Comparison of ENCODE assay signal across 8 cellular contexts in genomic region chr17:78176548-78177025, GRCh38. TPM values are rescaled to one million over a fixed set of nuclear protein-coding genes. Genes with fewer than 3 reads are reported as not detected.
DNase-seq lines count a peak whose midpoint lies in the region; ATAC-seq and TF ChIP-seq lines count a peak whose summit lies in the region.

No MANE protein-coding gene starts in this region.

- H3K4me3 ChIP-seq in neural progenitor cell (no peak overlapping the region), suprapubic skin (no peak overlapping the region)

- H3K27me3 ChIP-seq in neural progenitor cell, result no peaks in the 10 kb centered on the region
- H3K27me3 ChIP-seq in suprapubic skin, result no peaks in the 10 kb centered on the region

- no peaks in the 10 kb centered on the region for H3K4me1 ChIP-seq in neural progenitor cell
- H3K4me1 ChIP-seq in suprapubic skin, result peaks cover 55% of the 10 kb centered on the region

- H3K36me3 ChIP-seq in neural progenitor cell (peaks cover 3% of the 10 kb centered on the region), suprapubic skin (peaks cover 8% of the 10 kb centered on the region)

- peak; percentile 54 for ATAC-seq in esophagus mucosa

- peaks cover 16% of the 10 kb centered on the region for H3K4me1 Mint-ChIP-seq in neural progenitor cell

- DNase-seq in NCI-H1417 (lab: John Stamatoyannopoulos, UW), result peak in 2 of 3 experiments; percentile 9 to 10
- DNase-seq in NCI-H1417 treated with DMSO at 0.1 percent for 48 hours (lab: John Stamatoyannopoulos, UW), result no peak
- DNase-seq in NCI-H69 (lab: John Stamatoyannopoulos, UW), result peak; percentile 70
- DNase-seq in activated T-cell treated with anti-CD3 and anti-CD28 coated beads for 1 hour (ENCODE audit: low read depth), result peak; percentile 70
- DNase-seq in neural progenitor cell (ENCODE audit: low spot score), result peak; percentile 79
- peak in 1 of 2 donors; percentile 78 for DNase-seq in suprapubic skin (ENCODE audit: low spot score in 2 of 2)
- no peak for DNase-seq in NCI-H2107 (lab: John Stamatoyannopoulos, UW)

- H3K9me3 Mint-ChIP-seq in neural progenitor cell, result no peaks in the 10 kb centered on the region

- H3K36me3 Mint-ChIP-seq in neural progenitor cell, result peaks cover 32% of the 10 kb centered on the region

- WGBS in suprapubic skin, result 15% methylated on average over 12 of the region's 14 CpGs

- no peak for TF ChIP-seq EP300 in suprapubic skin (IDR thresholded peaks at IDR 0.05)

- no peak overlapping the region for H2AFZ ChIP-seq in neural progenitor cell (replicated peaks)

- peaks cover 7% of the 10 kb centered on the region for H3K79me2 ChIP-seq in neural progenitor cell (ENCODE audit: low read depth)

- peaks cover 10% of the 10 kb centered on the region for H3K27me3 Mint-ChIP-seq in neural progenitor cell (ENCODE audit: insufficient read depth, low read depth)

- H3F3A ChIP-seq in neural progenitor cell (ENCODE audit: low read depth), result peaks cover 47% of the 10 kb centered on the region

- H3K4me3 Mint-ChIP-seq in neural progenitor cell, result no peak overlapping the region

- peaks cover 22% of the 10 kb centered on the region for H4K20me1 ChIP-seq in neural progenitor cell (ENCODE audit: low read depth)

- no peak overlapping the region for H3K9ac ChIP-seq in neural progenitor cell

- no peak overlapping the region for H3K27ac Mint-ChIP-seq in neural progenitor cell

- H3K27ac ChIP-seq in neural progenitor cell, result peak overlapping the region; percentile 31
- H3K27ac ChIP-seq in suprapubic skin, result no peak overlapping the region

- H3K4me2 ChIP-seq in neural progenitor cell, result no peak overlapping the region

- TF ChIP-seq CTCF in neural progenitor cell (IDR thresholded peaks at IDR 0.05), result peak; percentile 96
- TF ChIP-seq CTCF in suprapubic skin (IDR thresholded peaks at IDR 0.05), result peak; percentile 63 to 95

- no peaks in the 10 kb centered on the region for H3K9me3 ChIP-seq in neural progenitor cell (ENCODE audit: low read depth)
- H3K9me3 ChIP-seq in suprapubic skin, result no peaks in the 10 kb centered on the region

- no peak for TF ChIP-seq POLR2A in suprapubic skin (IDR thresholded peaks at IDR 0.05)

RNA-seq across cellular contexts. Expression of gene SYNGR2, which starts 8.2 kb away (rescaled TPM):
- 73.0 TPM for total RNA-seq in esophagus mucosa
- total RNA-seq in neural progenitor cell (ENCODE audit: low replicate concordance), result 6.2 and 19.8 TPM in 2 replicates
- total RNA-seq in suprapubic skin, result 100 to 1,000 TPM; 127 to 139 (median 133) TPM

RNA-seq across cellular contexts. Expression of gene TK1, which starts 10.3 kb away (rescaled TPM):
- total RNA-seq in esophagus mucosa (33.3 TPM), neural progenitor cell (ENCODE audit: low replicate concordance) (27.3 and 61.7 TPM in 2 replicates), suprapubic skin (1 to 10 TPM; 1.0 to 9.1 (median 7.0) TPM)

RNA-seq across cellular contexts. Expression of gene AFMID, which starts 10.6 kb away (rescaled TPM):
- total RNA-seq in esophagus mucosa (19.2 TPM), neural progenitor cell (ENCODE audit: low replicate concordance) (76.8 and 78.4 TPM in 2 replicates), suprapubic skin (10 to 100 TPM; 43.9 to 78.3 (median 66.1) TPM)

RNA-seq across cellular contexts. Expression of gene C17orf99, which starts 30.4 kb away (rescaled TPM):
- 0.44 TPM for total RNA-seq in esophagus mucosa
- total RNA-seq in neural progenitor cell (ENCODE audit: low replicate concordance), result not detected in 2 replicates
- total RNA-seq in suprapubic skin, result 1 to 10 TPM in 3 of 4 donors, not detected in 1; 1.4 to 2.7 (median 2.1) TPM

RNA-seq across cellular contexts. Expression of gene BIRC5, which starts 37.5 kb away (rescaled TPM):
- total RNA-seq in esophagus mucosa (28.5 TPM), neural progenitor cell (ENCODE audit: low replicate concordance) (144 and 169 TPM in 2 replicates), suprapubic skin (1 to 10 TPM; 3.7 to 9.6 (median 5.5) TPM)

Comparison
In these comparisons a context has a peak if more than half of its experiments do, and no peak if none do; other contexts are left out.
1. DNase-seq: peak in NCI-H1417 (2 of 3), NCI-H69 (single experiment), activated T-cell treated with anti-CD3 and anti-CD28 coated beads for 1 hour (single experiment) and neural progenitor cell (single experiment); none in NCI-H1417 treated with DMSO at 0.1 percent for 48 hours (single experiment) and NCI-H2107 (single experiment).